In genomic region chr18:33580540-33580939, GRCh38 we compare ENCODE assay signal across 26 cellular contexts. TPM values are rescaled to one million over a fixed set of nuclear protein-coding genes. Genes with fewer than 3 reads are reported as not detected.
"Had no signal": no experiment of that assay in that cellular context is flagged by ENCODE, and none has a peak within 500 bp of the region (broad histone marks: within the 10 kb centered on the region; RNA-seq: fewer than 3 reads in every experiment).

No MANE protein-coding gene starts in this region.

- H3K9me3 Mint-ChIP-seq: dendritic cell treated with granulocyte-macrophage colony-stimulating factor and Interleukin-4, amounts not matched to agents 40 ng/mL and 50 ng/mL, for 4 days; neural progenitor cell had no signal

- H3K27ac Mint-ChIP-seq: activated naive CD8-positive, alpha-beta T cell; dendritic cell treated with granulocyte-macrophage colony-stimulating factor and Interleukin-4, amounts not matched to agents 40 ng/mL and 50 ng/mL, for 4 days; naive thymus-derived CD8-positive, alpha-beta T cell; neural progenitor cell had no signal

- H3K27me3 ChIP-seq: vagina had no signal

- H3K36me3 Mint-ChIP-seq: activated naive CD8-positive, alpha-beta T cell; neural progenitor cell had no signal

- H3K36me3 ChIP-seq: heart left ventricle, neural progenitor cell, upper lobe of left lung, vagina, WERI-Rb-1 had no signal

- H3K27ac ChIP-seq: neural progenitor cell, upper lobe of left lung, WERI-Rb-1 had no signal

- H3K4me3 Mint-ChIP-seq: activated naive CD8-positive, alpha-beta T cell; central memory CD8-positive, alpha-beta T cell; dendritic cell treated with granulocyte-macrophage colony-stimulating factor and Interleukin-4, amounts not matched to agents 40 ng/mL and 50 ng/mL, for 4 days; naive thymus-derived CD8-positive, alpha-beta T cell had no signal

- DNase-seq: activated CD4-positive, alpha-beta T cell treated with anti-CD3 and anti-CD28 coated beads for 48 hours; activated CD4-positive, alpha-beta T cell treated with anti-CD3 and anti-CD28 coated beads, Interleukin-2, amount 50 U/mL, for 48 hours; activated CD8-positive, alpha-beta memory T cell treated with anti-CD3 and anti-CD28 coated beads for 24 hours; activated effector memory CD4-positive, alpha-beta T cell treated with Interleukin-2 at 50 U/mL for 16 hours; activated naive CD4-positive, alpha-beta T cell treated with Interleukin-2 at 50 U/mL for 16 hours; anterior cingulate cortex; effector CD4-positive, alpha-beta T cell; heart left ventricle; islet precursor cell; left ventricle myocardium superior; mammary epithelial cell; naive thymus-derived CD8-positive, alpha-beta T cell; posterior cingulate gyrus; stimulated activated CD4-positive, alpha-beta T cell treated with anti-CD3 and anti-CD28 coated beads, Interleukin-12 subunit alpha, Interleukin-12 subunit beta, amount 100 ng/mL, for 4 hours; stimulated activated CD4-positive, alpha-beta T cell treated with anti-CD3 and anti-CD28 coated beads, Interleukin-4, amount 100 ng/mL, for 1 hour; stimulated activated naive CD8-positive, alpha-beta T cell treated with anti-CD3 and anti-CD28 coated beads, Interleukin-15, Interleukin-2, amounts not matched to agents 100 U/mL and 50 U/mL, for 24 hours; upper lobe of left lung; WERI-Rb-1 had no signal

- H3K9me3 ChIP-seq: heart left ventricle, upper lobe of left lung, vagina had no signal

- FAIRE-seq: bronchial epithelial cell, TTC549 had no signal

RNA-seq across cellular contexts. Expression of gene ASXL3, which starts 2.5 kb away (rescaled TPM):
- total RNA-seq: naive thymus-derived CD8-positive, alpha-beta T cell; T-helper 1 cell treated with Interleukin-12 subunit alpha and Interleukin-12 subunit beta and Interleukin-4 antibody, amounts not matched to agents 30 ng/mL and 1 ng/mL, for 36 hours had no signal
- polyA plus RNA-seq: mammary epithelial cell; naive thymus-derived CD8-positive, alpha-beta T cell had no signal
